In genomic region chr9:1939926-1940368, GRCh38 we compare ENCODE assay signal across 8 cellular contexts.
DNase-seq lines count a peak whose midpoint lies in the region; ATAC-seq and TF ChIP-seq lines count a peak whose summit lies in the region.

No MANE protein-coding gene starts in this region.

- TF ChIP-seq POLR2A in GM18505 (IDR thresholded peaks at IDR 0.05; ENCODE audit: borderline replicate concordance, extremely low read depth, insufficient read depth, insufficient read length) = no peak

- peak; percentile 48 for DNase-seq in AG20443 (ENCODE audit: low spot score)
- DNase-seq in NCI-H146 treated with DMSO at 0.1 percent for 48 hours (lab: John Stamatoyannopoulos, UW; ENCODE audit: unreplicated experiment) = peak; percentile 27
- peak; percentile 3 for DNase-seq in fibroblast of villous mesenchyme (ENCODE audit: low read depth)
- DNase-seq in stimulated activated CD4-positive, alpha-beta T cell treated with anti-CD3 and anti-CD28 coated beads, Interleukin-1b, Interleukin-23, amount 100 ng/mL, for 24 hours (ENCODE audit: low read depth in 4 of 4, low spot score in 1 of 4) = peak; percentile 6 to 23 (median 9)
- DNase-seq in coronary artery (ENCODE audit: low spot score) = no peak

- H3K27ac ChIP-seq in coronary artery = no peak overlapping the region

- no peak overlapping the region for H3K4me3 ChIP-seq in WI38 (ENCODE audit: low read depth, low read length)
- H3K4me3 ChIP-seq in fibroblast of villous mesenchyme (ENCODE audit: low read depth, low read length) = no peak overlapping the region
- no peak overlapping the region for H3K4me3 ChIP-seq in coronary artery

- peak; percentile 61 for ATAC-seq in GM18505 (IDR thresholded peaks at IDR 0.05; ENCODE audit: unreplicated experiment)
- ATAC-seq in HG02763 (IDR thresholded peaks at IDR 0.05; ENCODE audit: unreplicated experiment) = peak; percentile 86

- peak; percentile 42 for TF ChIP-seq CTCF in WI38 (IDR thresholded peaks at IDR 0.05; ENCODE audit: low read depth, low read length)
- peak; percentile 52 for TF ChIP-seq CTCF in fibroblast of villous mesenchyme (IDR thresholded peaks at IDR 0.05; ENCODE audit: insufficient read depth, low read depth, low read length)
- no peak for TF ChIP-seq CTCF in coronary artery (IDR thresholded peaks at IDR 0.05)
